In the genomic region with DNA sequence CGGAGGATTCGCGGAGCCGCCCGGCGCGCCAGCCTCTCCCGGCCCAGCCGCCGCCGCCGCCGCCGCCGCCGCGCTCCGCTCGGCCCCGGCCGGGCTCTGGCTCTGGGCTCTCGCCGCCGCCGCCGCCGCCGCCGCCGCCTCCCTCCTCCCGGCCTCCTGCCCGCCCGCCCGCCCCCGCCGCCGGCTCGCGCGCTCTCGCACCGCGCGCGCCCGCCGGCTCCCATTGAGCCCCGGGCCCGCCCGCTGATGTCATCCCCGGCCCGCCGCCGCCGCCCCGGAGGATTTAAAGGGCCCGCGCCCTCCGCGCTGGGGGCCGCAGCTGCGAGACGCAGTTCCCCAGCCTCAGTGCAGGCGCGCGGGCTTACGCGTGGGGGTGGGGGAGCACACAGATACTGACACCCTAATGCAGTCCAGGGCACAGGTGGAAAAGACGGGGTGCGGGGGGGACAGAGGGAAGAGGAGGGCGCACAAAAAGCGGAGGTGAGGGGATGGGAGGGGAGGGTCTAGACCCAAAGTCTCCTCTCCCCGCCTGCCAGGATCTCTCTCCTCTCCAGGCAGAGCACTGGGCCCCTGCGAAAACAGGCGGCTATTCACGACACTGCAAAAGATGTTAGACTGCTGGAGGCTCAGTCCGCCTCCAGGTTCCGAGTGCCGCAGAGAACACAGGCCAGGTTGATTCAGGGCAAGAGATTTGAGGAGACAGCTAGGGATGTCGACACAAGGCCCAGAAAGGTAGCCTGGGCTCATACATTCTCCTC, we compare ENCODE assay signal across 8 cellular contexts. TPM values are rescaled to one million over a fixed set of nuclear protein-coding genes. Genes with fewer than 3 reads are reported as not detected.
A peak's percentile ranks its signal among the peaks of the same experiment; 100 is the strongest.
DNase-seq lines count a peak whose midpoint lies in the region; ATAC-seq and TF ChIP-seq lines count a peak whose summit lies in the region.

A gene (minus strand): TSS at position 197 of the 758 bp plus-strand sequence. CDS start 3,276 bp downstream, outside the sequence.

- no peaks in the 10 kb centered on the region for H3K9me3 ChIP-seq in colonic mucosa

- peaks cover 11% of the 10 kb centered on the region for H3K36me3 Mint-ChIP-seq in activated CD4-positive, alpha-beta T cell treated with anti-CD3 and anti-CD28 coated beads, Interleukin-2, amount 10 ng/mL, durations not matched to agents 24 days and 14 days (ENCODE audit: low read depth)

- peak within 1 kb of the TSS; percentile 68 for H3K4me3 ChIP-seq in colonic mucosa

- intact Hi-C loops in activated CD4-positive, alpha-beta T cell treated with anti-CD3 and anti-CD28 coated beads, Interleukin-2, amount 10 ng/mL, durations not matched to agents 24 days and 14 days (cut with micrococcal nuclease): loop anchor here (1.0 to 10.0 kb wide), 2 partner anchors 44 to 257 kb away; a partner anchor contains a TSS
- intact Hi-C loops in colonic mucosa (cut with DNase I): no loop called here
- intact Hi-C loops in left colon (cut with DNase I, micrococcal nuclease): no loop called here

- peak within 1 kb of the TSS; percentile 92 for H3K27ac Mint-ChIP-seq in activated CD4-positive, alpha-beta T cell treated with anti-CD3 and anti-CD28 coated beads, Interleukin-2, amount 10 ng/mL, durations not matched to agents 24 days and 14 days

- ATAC-seq in left colon (peak; percentile 75), GM21528 (IDR thresholded peaks at IDR 0.05; ENCODE audit: low FRiP score, unreplicated experiment) (no peak)

- H3K27me3 Mint-ChIP-seq in activated CD4-positive, alpha-beta T cell treated with anti-CD3 and anti-CD28 coated beads, Interleukin-2, amount 10 ng/mL, durations not matched to agents 24 days and 14 days: no peaks in the 10 kb centered on the region

- peak within 1 kb of the TSS; percentile 98 for H3K27ac ChIP-seq in colonic mucosa

- DNase-seq in ACHN: peak; percentile 58
- DNase-seq in GM19238 (ENCODE audit: insufficient read length, low spot score): peak; percentile 82
- DNase-seq in NCI-H1105 treated with DMSO at 0.1 percent for 48 hours (lab: John Stamatoyannopoulos, UW): peak; percentile 17
- peak; percentile 94 for DNase-seq in activated CD4-positive, alpha-beta T cell treated with anti-CD3 and anti-CD28 coated beads, Interleukin-2, amount 10 ng/mL, durations not matched to agents 24 days and 14 days
- DNase-seq in colonic mucosa: peak; percentile 84
- peak; percentile 80 to 89 for DNase-seq in left colon
- peak; percentile 60 to 73 for DNase-seq in stimulated activated CD4-positive, alpha-beta T cell treated with anti-CD3 and anti-CD28 coated beads, Interleukin-1b, Interleukin-23, amount 100 ng/mL, for 4 hours (ENCODE audit: low read depth in 2 of 2)

- no peaks in the 10 kb centered on the region for H3K27me3 ChIP-seq in colonic mucosa

- H3K4me1 ChIP-seq in colonic mucosa: peaks cover 4% of the 10 kb centered on the region

- H3K9me3 Mint-ChIP-seq in activated CD4-positive, alpha-beta T cell treated with anti-CD3 and anti-CD28 coated beads, Interleukin-2, amount 10 ng/mL, durations not matched to agents 24 days and 14 days: no peaks in the 10 kb centered on the region

- H3K36me3 ChIP-seq in colonic mucosa: no peaks in the 10 kb centered on the region

- H3K9ac ChIP-seq in colonic mucosa (ENCODE audit: low read depth in 2 of 2, low read length in 2 of 2): peak within 1 kb of the TSS; percentile 90 to 93

- no peak for TF ChIP-seq CTCF in colonic mucosa (IDR thresholded peaks at IDR 0.05)

- H3K4me3 Mint-ChIP-seq in activated CD4-positive, alpha-beta T cell treated with anti-CD3 and anti-CD28 coated beads, Interleukin-2, amount 10 ng/mL, durations not matched to agents 24 days and 14 days: peak within 1 kb of the TSS; percentile 92

- peaks cover 40% of the 10 kb centered on the region for H3K4me1 Mint-ChIP-seq in activated CD4-positive, alpha-beta T cell treated with anti-CD3 and anti-CD28 coated beads, Interleukin-2, amount 10 ng/mL, durations not matched to agents 24 days and 14 days

- in situ Hi-C loops in ACHN (cut with HindIII; ENCODE audit: low pct_ligation_motif_present, low pct_unique_long_range_greater_than_20kb, low sequenced_read_pairs): no loop called here

RNA-seq across cellular contexts. Expression of the gene that starts here (rescaled TPM):
- 157 and 159 TPM in 2 replicates for total RNA-seq in activated CD4-positive, alpha-beta T cell treated with anti-CD3 and anti-CD28 coated beads, Interleukin-2, amount 10 ng/mL, durations not matched to agents 24 days and 14 days
- total RNA-seq in colonic mucosa: 10 to 100 TPM; 97.0 to 97.2 TPM
- total RNA-seq in left colon: 10 to 100 TPM; 76.5 to 90.4 TPM

Comparison
In these comparisons a context has a peak if more than half of its experiments do, and no peak if none do; other contexts are left out.
1. DNase-seq: peak in every context shown above with its lines; median percentile 94 in activated CD4-positive, alpha-beta T cell treated with anti-CD3 and anti-CD28 coated beads, Interleukin-2, amount 10 ng/mL, durations not matched to agents 24 days and 14 days; 84 in left colon; 84 in colonic mucosa; 82 in GM19238; 66 in stimulated activated CD4-positive, alpha-beta T cell treated with anti-CD3 and anti-CD28 coated beads, Interleukin-1b, Interleukin-23, amount 100 ng/mL, for 4 hours; 58 in ACHN; 17 in NCI-H1105 treated with DMSO at 0.1 percent for 48 hours.